8 cellular contexts compared by ENCODE assay signal in genomic region chr10:14389981-14390590, GRCh38. TPM values are rescaled to one million over a fixed set of nuclear protein-coding genes. Genes with fewer than 3 reads are reported as not detected.
DNase-seq lines count a peak whose midpoint lies in the region; ATAC-seq, FAIRE-seq and TF ChIP-seq lines count a peak whose summit lies in the region.

No MANE protein-coding gene starts in this region.

- TF ChIP-seq CTCF in HFFc6 (IDR thresholded peaks at IDR 0.05) (no peak), BE2C (IDR thresholded peaks at IDR 0.05; ENCODE audit: low read depth, low read length) (no peak)

- peaks cover 50% of the 10 kb centered on the region for H3K4me1 Mint-ChIP-seq in activated naive CD4-positive, alpha-beta T cell treated with anti-CD3 and anti-CD28 coated beads for 36 hours (ENCODE audit: low read depth)
- H3K4me1 Mint-ChIP-seq in HFFc6 (ENCODE audit: low read depth), result peaks cover 19% of the 10 kb centered on the region

- no peak for TF ChIP-seq POLR2A in GM12891 (IDR thresholded peaks at IDR 0.05; ENCODE audit: low read depth, low read length)

- peaks cover 29% of the 10 kb centered on the region for H3K9me3 Mint-ChIP-seq in activated naive CD4-positive, alpha-beta T cell treated with anti-CD3 and anti-CD28 coated beads for 36 hours
- H3K9me3 Mint-ChIP-seq in HFFc6, result peaks cover 12% of the 10 kb centered on the region

- H3K4me3 Mint-ChIP-seq in activated naive CD4-positive, alpha-beta T cell treated with anti-CD3 and anti-CD28 coated beads for 36 hours, result no peak overlapping the region
- H3K4me3 Mint-ChIP-seq in HFFc6, result no peak overlapping the region

- H3K27me3 ChIP-seq in H7 (ENCODE audit: control insufficient read depth, insufficient read depth, low read length) (no peaks in the 10 kb centered on the region), BE2C (peaks cover 7% of the 10 kb centered on the region; the same call in 1 of the 2 replicates)

- H3K4me1 ChIP-seq in BE2C, result no peaks in the 10 kb centered on the region

- H3K27ac Mint-ChIP-seq in activated naive CD4-positive, alpha-beta T cell treated with anti-CD3 and anti-CD28 coated beads for 36 hours, result peak overlapping the region; percentile 35
- no peak overlapping the region for H3K27ac Mint-ChIP-seq in HFFc6

- no peaks in the 10 kb centered on the region for H3K9me3 ChIP-seq in BE2C

- no peaks in the 10 kb centered on the region for H3K27me3 Mint-ChIP-seq in activated naive CD4-positive, alpha-beta T cell treated with anti-CD3 and anti-CD28 coated beads for 36 hours (ENCODE audit: low read depth)
- H3K27me3 Mint-ChIP-seq in HFFc6 (ENCODE audit: insufficient read depth), result peaks cover 38% of the 10 kb centered on the region

- CTCF ChIA-PET in activated naive CD4-positive, alpha-beta T cell treated with anti-CD3 and anti-CD28 coated beads for 36 hours (lab: Charles Lee), result no interaction called here

- no peak overlapping the region for H3K4me3 ChIP-seq in H7 (ENCODE audit: insufficient read depth, low read depth, low read length)
- no peak overlapping the region for H3K4me3 ChIP-seq in BE2C (ENCODE audit: low read depth, low read length)

- FAIRE-seq in GM12891 (lab: Jason Lieb, UNC), result peak; percentile 78

- DNase-seq in GM12891 (ENCODE audit: insufficient read length, low spot score), result peak; percentile 24
- DNase-seq in activated naive CD4-positive, alpha-beta T cell treated with anti-CD3 and anti-CD28 coated beads for 36 hours, result peak; percentile 77
- DNase-seq in H7, result no peak
- DNase-seq in ureter (ENCODE audit: low spot score), result no peak
- DNase-seq in HFFc6, result no peak
- no peak for DNase-seq in BE2C

- peaks cover 8% of the 10 kb centered on the region for H3K36me3 Mint-ChIP-seq in activated naive CD4-positive, alpha-beta T cell treated with anti-CD3 and anti-CD28 coated beads for 36 hours (ENCODE audit: low read depth)
- H3K36me3 Mint-ChIP-seq in HFFc6 (ENCODE audit: low read depth), result peaks cover 20% of the 10 kb centered on the region; the same call in 1 of the 2 replicates

- intact Hi-C loops in activated naive CD4-positive, alpha-beta T cell treated with anti-CD3 and anti-CD28 coated beads for 36 hours (cut with micrococcal nuclease), result loop anchor here (1.0 to 5.0 kb wide), 11 partner anchors 8 to 777 kb away; partner anchors contain the start of genes CDNF, DCLRE1C, HSPA14 and MSANTD7

- H3K36me3 ChIP-seq in H7 (replicated peaks; ENCODE audit: control insufficient read depth, insufficient read depth, low read length) (no peaks in the 10 kb centered on the region), BE2C (no peaks in the 10 kb centered on the region)

- peak; percentile 95 for ATAC-seq in GM19351 (IDR thresholded peaks at IDR 0.05; ENCODE audit: unreplicated experiment)
- peak; percentile 87 for ATAC-seq in HG03060 (IDR thresholded peaks at IDR 0.05; ENCODE audit: low read depth, unreplicated experiment)

TF ChIP-seq in GM12891, 5 proteins besides CTCF, POLR2A, EP300 and RAD21:
- no peak for TF ChIP-seq TAF1 (IDR thresholded peaks at IDR 0.05; ENCODE audit: low read depth, low read length)
- no peak for TF ChIP-seq PAX5 (IDR thresholded peaks at IDR 0.05; ENCODE audit: insufficient read depth, low read length, severe bottlenecking)
- no peak for TF ChIP-seq POU2F2 (IDR thresholded peaks at IDR 0.05; ENCODE audit: low read depth, low read length)
- TF ChIP-seq SPI1 (IDR thresholded peaks at IDR 0.05; ENCODE audit: low read depth, low read length), result no peak
- TF ChIP-seq POLR2AphosphoS5 (IDR thresholded peaks at IDR 0.05; ENCODE audit: low read depth, low read length), result no peak

RNA-seq across cellular contexts. Expression of gene FRMD4A, which starts 59.4 kb away (rescaled TPM):
- 50.8 TPM for polyA plus RNA-seq in GM12891 (2012; ENCODE audit: low read depth, missing spikeins)
- total RNA-seq in activated naive CD4-positive, alpha-beta T cell treated with anti-CD3 and anti-CD28 coated beads for 36 hours, result 1 to 10 TPM in 1 of 2 experiments, under 1 TPM in 1; 0.69 to 1.1 TPM
- 10.8 TPM in 2 replicates for total RNA-seq in H7 (2014; rRNA removed; shearing (Covaris generic))
- 37.9 TPM for total RNA-seq in ureter
- total RNA-seq in HFFc6 (2021; fragmentation: NEBNext Ultra II Directional; extraction: Animal tissue kit (Norgen Biotek cat#: 25700)), result 100 to 1,000 TPM in 2 of 6 experiments, 10 to 100 TPM in 4; 76.7 to 117 (median 92.3) TPM
- 2.1 TPM for polyA plus RNA-seq in BE2C (2012; ENCODE audit: insufficient read depth, insufficient read length, low read depth)

Comparison
In these comparisons a context has a peak if more than half of its experiments do, and no peak if none do; other contexts are left out.
1. DNase-seq: peak in GM12891 (single experiment) and activated naive CD4-positive, alpha-beta T cell treated with anti-CD3 and anti-CD28 coated beads for 36 hours (single experiment); none in H7 (single experiment), ureter (single experiment), HFFc6 (single experiment) and BE2C (single experiment).